Comparison of ENCODE assay signal across 11 cellular contexts in genomic region chr6:111536888-111537287, GRCh38. TPM values are rescaled to one million over a fixed set of nuclear protein-coding genes. Genes with fewer than 3 reads are reported as not detected.
DNase-seq lines count a peak whose midpoint lies in the region; ATAC-seq and TF ChIP-seq lines count a peak whose summit lies in the region.
"Had no signal": no experiment of that assay in that cellular context is flagged by ENCODE, and none has a peak within 500 bp of the region (broad histone marks: within the 10 kb centered on the region; RNA-seq: fewer than 3 reads in every experiment).

No MANE protein-coding gene starts in this region.

- no peak overlapping the region for H2AFZ ChIP-seq in H9 (ENCODE audit: low read length)

- H4K20me1 ChIP-seq in H9 (ENCODE audit: control insufficient read depth, insufficient read depth, insufficient read length): no peaks in the 10 kb centered on the region

- no peak overlapping the region for H2AK5ac ChIP-seq in H9 (ENCODE audit: insufficient read length, low read length)

- CTCF ChIA-PET in CD8-positive, alpha-beta memory T cell (lab: Charles Lee): no interaction called here

- POLR2A ChIA-PET in CD8-positive, alpha-beta memory T cell (lab: Charles Lee): no interaction called here

- ATAC-seq in HG03039 (IDR thresholded peaks at IDR 0.05; ENCODE audit: unreplicated experiment): no peak
- ATAC-seq in HG03135 (IDR thresholded peaks at IDR 0.05; ENCODE audit: unreplicated experiment): no peak

- peaks cover 7% of the 10 kb centered on the region for H3K4me1 ChIP-seq in CD8-positive, alpha-beta memory T cell (ENCODE audit: insufficient read depth, low read length)
- peaks cover 13% of the 10 kb centered on the region for H3K4me1 ChIP-seq in H9 (ENCODE audit: insufficient read depth, low read length)

- peak overlapping the region; percentile 0 to 83 (median 64) for H3K27ac Mint-ChIP-seq in CD8-positive, alpha-beta memory T cell
- H3K27ac Mint-ChIP-seq in H9: peak overlapping the region; percentile 9 to 72 (median 48); a peak in 4 of 7 replicates
- H3K27ac Mint-ChIP-seq: activated CD4-positive, alpha-beta memory T cell treated with anti-CD3 and anti-CD28 coated beads for 36 hours had no signal

- no peak overlapping the region for H3K56ac ChIP-seq in H9 (ENCODE audit: insufficient read length, low read depth, low read length)

- no peaks in the 10 kb centered on the region for H3K79me1 ChIP-seq in H9 (ENCODE audit: insufficient read depth, low read depth, low read length, poor library complexity, severe bottlenecking)

- H3T11ph ChIP-seq in H9 (ENCODE audit: low read length): no peak overlapping the region

- H3K18ac ChIP-seq in H9 (ENCODE audit: insufficient read length, low read depth, low read length): no peak overlapping the region

- peaks cover 0 to 1% of the 10 kb centered on the region in 2 donors for H3K27me3 Mint-ChIP-seq in CD8-positive, alpha-beta memory T cell
- H3K27me3 Mint-ChIP-seq in H9 (ENCODE audit: low read depth): no peaks in the 10 kb centered on the region
- H3K27me3 Mint-ChIP-seq: activated CD4-positive, alpha-beta memory T cell treated with anti-CD3 and anti-CD28 coated beads for 36 hours had no signal

- peaks cover 0 to 5% (median 0%) of the 10 kb centered on the region in 3 donors for H3K36me3 Mint-ChIP-seq in CD8-positive, alpha-beta memory T cell
- no peaks in the 10 kb centered on the region for H3K36me3 Mint-ChIP-seq in H9 (ENCODE audit: insufficient read depth in 1 of 3, low read depth in 3 of 3)
- H3K36me3 Mint-ChIP-seq: activated CD4-positive, alpha-beta memory T cell treated with anti-CD3 and anti-CD28 coated beads for 36 hours had no signal

- no peak overlapping the region for H4K91ac ChIP-seq in H9 (ENCODE audit: insufficient read length, low read depth, low read length)

- H3K9me3 Mint-ChIP-seq in CD8-positive, alpha-beta memory T cell: no peaks in the 10 kb centered on the region
- no peaks in the 10 kb centered on the region for H3K9me3 Mint-ChIP-seq in H9
- H3K9me3 Mint-ChIP-seq: activated CD4-positive, alpha-beta memory T cell treated with anti-CD3 and anti-CD28 coated beads for 36 hours had no signal

- no peaks in the 10 kb centered on the region for H3K23me2 ChIP-seq in H9 (ENCODE audit: insufficient read length, low read depth, low read length, poor library complexity, severe bottlenecking)

- H2BK15ac ChIP-seq in H9 (ENCODE audit: low read depth, low read length): no peak overlapping the region

- H2BK5ac ChIP-seq in H9 (ENCODE audit: insufficient read length, low read length): no peak overlapping the region

- H3K14ac ChIP-seq in H9 (ENCODE audit: insufficient read depth, low read length): no peak overlapping the region

- no peaks in the 10 kb centered on the region; the same call in 1 of the 2 replicates for H3K79me2 ChIP-seq in H9 (ENCODE audit: insufficient read depth, low read length)

- H3K4ac ChIP-seq in H9 (ENCODE audit: low read depth, low read length): no peak overlapping the region

- DNase-seq in CD8-positive, alpha-beta memory T cell: no peak
- DNase-seq in H9 (no peak), SKM-1 (lab: John Stamatoyannopoulos, UW; ENCODE audit: unreplicated experiment) (peak; percentile 90), iris pigment epithelial cell (ENCODE audit: low read depth) (peak; percentile 18), kidney tubule cell (ENCODE audit: low spot score) (no peak), NCI-H2171 treated with DMSO at 0.1 percent for 48 hours (lab: John Stamatoyannopoulos, UW) (no peak)
- DNase-seq: activated CD4-positive, alpha-beta memory T cell treated with anti-CD3 and anti-CD28 coated beads for 36 hours; effector memory CD4-positive, alpha-beta T cell; GOT3 had no signal

- no peak for TF ChIP-seq CTCF in H9 (conservative IDR thresholded peaks at IDR 0.05)

- peak overlapping the region in 5 of 7 donors; percentile 3 to 44 (median 17) for H3K4me3 Mint-ChIP-seq in CD8-positive, alpha-beta memory T cell
- no peak overlapping the region for H3K4me3 Mint-ChIP-seq in H9
- H3K4me3 Mint-ChIP-seq: activated CD4-positive, alpha-beta memory T cell treated with anti-CD3 and anti-CD28 coated beads for 36 hours had no signal

- H3K27me3 ChIP-seq in CD8-positive, alpha-beta memory T cell (ENCODE audit: insufficient read depth, low read length, poor library complexity, severe bottlenecking): no peaks in the 10 kb centered on the region
- no peaks in the 10 kb centered on the region for H3K27me3 ChIP-seq in H9 (ENCODE audit: insufficient read depth, low read length)

- H3K4me2 ChIP-seq in H9 (ENCODE audit: insufficient read depth, insufficient read length, low read length): no peak overlapping the region

- no CpG with 5 or more reads among the region's 3 CpGs for WGBS in H9 (ENCODE audit: extremely low coverage, insufficient read length, low lambda C conversion rate)

- H2BK120ac ChIP-seq in H9 (ENCODE audit: low read depth, low read length, poor library complexity, severe bottlenecking): no peak overlapping the region

- H3K4me1 Mint-ChIP-seq in CD8-positive, alpha-beta memory T cell: peaks cover 20 to 25% (median 21%) of the 10 kb centered on the region in 3 donors
- peaks cover 41 to 44% of the 10 kb centered on the region in 2 experiments for H3K4me1 Mint-ChIP-seq in H9

- no peaks in the 10 kb centered on the region for H3K9me3 ChIP-seq in CD8-positive, alpha-beta memory T cell (ENCODE audit: low read length)
- H3K9me3 ChIP-seq in H9 (ENCODE audit: control insufficient read depth, low read depth, low read length): no peaks in the 10 kb centered on the region

- no peak overlapping the region for H2BK20ac ChIP-seq in H9 (ENCODE audit: low read depth, low read length, poor library complexity, severe bottlenecking)

- no peaks in the 10 kb centered on the region for H3K36me3 ChIP-seq in CD8-positive, alpha-beta memory T cell (ENCODE audit: insufficient read depth, low read length)

- H4K8ac ChIP-seq in H9 (replicated peaks; ENCODE audit: insufficient read length, low read depth, low read length): no peak overlapping the region

- H3K4me3 ChIP-seq in CD8-positive, alpha-beta memory T cell (ENCODE audit: low read length): no peak overlapping the region

- no peak overlapping the region for H3K9ac ChIP-seq in H9 (ENCODE audit: extremely low read depth, insufficient read length, low read length)

- H3K27ac ChIP-seq in CD8-positive, alpha-beta memory T cell (ENCODE audit: low read depth, low read length): no peak overlapping the region
- H3K27ac ChIP-seq in H9 (ENCODE audit: insufficient read length, low read depth, low read length): no peak overlapping the region

- no peak overlapping the region for H3K23ac ChIP-seq in H9 (ENCODE audit: insufficient read length, low read depth, low read length)

- no peak overlapping the region for H2BK12ac ChIP-seq in H9 (ENCODE audit: insufficient read length, low read depth, low read length)

- H4K5ac ChIP-seq in H9 (ENCODE audit: insufficient read length, low read depth, low read length): no peak overlapping the region

RNA-seq across cellular contexts. Expression of gene REV3L, which starts 53.9 kb away (rescaled TPM):
- 10 to 100 TPM; 20.8 to 27.0 TPM for total RNA-seq in CD8-positive, alpha-beta memory T cell
- 16.5 TPM for polyA plus RNA-seq in CD8-positive, alpha-beta memory T cell
- 5.3 and 8.8 TPM in 2 replicates for total RNA-seq in H9 (2021)

Comparison
In these comparisons a context has a peak if more than half of its experiments do, and no peak if none do; other contexts are left out.
1. DNase-seq: peak in SKM-1 (single experiment) and iris pigment epithelial cell (single experiment); none in CD8-positive, alpha-beta memory T cell (0 of 5), H9 (single experiment), kidney tubule cell (single experiment) and NCI-H2171 treated with DMSO at 0.1 percent for 48 hours (single experiment).
2. H3K4me3 Mint-ChIP-seq: peak in CD8-positive, alpha-beta memory T cell (5 of 7); none in H9 (0 of 2).